Comparison of ENCODE assay signal across 8 cellular contexts in the genomic region with DNA sequence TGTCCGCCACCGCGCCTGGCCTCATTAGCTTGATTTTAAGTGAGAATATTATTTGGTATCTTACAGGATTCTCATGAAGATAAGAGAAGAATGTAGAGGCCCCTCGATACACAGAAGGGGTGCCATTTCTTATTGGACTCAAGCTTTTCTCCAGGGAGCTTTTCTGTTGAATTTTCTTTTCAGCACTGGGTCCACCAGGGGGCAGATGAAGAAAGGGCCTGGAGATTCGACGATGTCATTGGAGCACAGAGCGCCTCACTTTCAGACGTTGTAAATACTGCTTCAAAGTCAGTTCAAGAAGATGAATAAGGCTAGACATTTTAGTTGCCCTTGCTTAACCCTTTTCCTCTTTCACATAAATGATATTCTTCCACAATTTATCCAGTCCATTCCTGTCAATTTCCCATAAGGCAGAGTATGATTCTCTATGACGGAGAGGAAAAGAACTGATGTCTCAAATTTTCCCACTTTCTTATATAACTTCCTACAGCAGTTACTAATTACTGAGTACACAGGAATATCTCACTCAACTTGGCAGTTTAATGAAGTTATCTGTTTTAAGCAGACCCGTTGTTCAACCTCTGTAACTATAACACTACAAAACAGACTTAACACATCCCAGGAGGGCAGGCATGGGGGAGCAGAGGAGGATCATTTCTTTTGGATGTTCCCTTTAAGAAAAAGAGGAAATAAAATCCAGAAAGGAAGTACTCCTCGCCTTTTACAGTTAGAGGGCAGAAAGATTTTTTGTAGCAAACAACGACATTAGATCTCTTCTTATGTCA. TPM values are rescaled to one million over a fixed set of nuclear protein-coding genes. Genes with fewer than 3 reads are reported as not detected.
A peak's percentile ranks its signal among the peaks of the same experiment; 100 is the strongest.
DNase-seq lines count a peak whose midpoint lies in the region; ATAC-seq, FAIRE-seq and TF ChIP-seq lines count a peak whose summit lies in the region.

No MANE protein-coding gene starts in this region.

- peaks cover 0 to 36% (median 26%) of the 10 kb centered on the region in 6 donors for H3K4me1 ChIP-seq in spleen

- H3K36me3 ChIP-seq in brain microvascular endothelial cell (replicated peaks) (no peaks in the 10 kb centered on the region), spleen (no peaks in the 10 kb centered on the region)

- no peak for FAIRE-seq in H54 (lab: Jason Lieb, UNC)

- ATAC-seq in HG02763 (IDR thresholded peaks at IDR 0.05; ENCODE audit: unreplicated experiment): no peak

- peaks cover 0 to 3% (median 0%) of the 10 kb centered on the region in 8 donors for H3K9me3 ChIP-seq in spleen

- DNase-seq in Caki2 (ENCODE audit: low read depth) (peak; percentile 47), H54 (ENCODE audit: insufficient read length, low spot score) (peak; percentile 49), NCI-H2081 (lab: John Stamatoyannopoulos, UW) (peak; percentile 34 to 36), UCSD-AML1 (lab: John Stamatoyannopoulos, UW; ENCODE audit: unreplicated experiment) (peak; percentile 51), brain microvascular endothelial cell (peak; percentile 75), inferior parietal cortex (ENCODE audit: extremely low spot score) (peak; percentile 83), spleen (no peak)

- TF ChIP-seq POLR2A in H54 (IDR thresholded peaks at IDR 0.05; ENCODE audit: low read depth, low read length): no peak
- TF ChIP-seq POLR2A in spleen (IDR thresholded peaks at IDR 0.05): no peak

- in situ Hi-C loops in Caki2 (cut with HindIII; ENCODE audit: low pct_unique_long_range_greater_than_20kb, low sequenced_read_pairs): no loop called here
- in situ Hi-C loops in brain microvascular endothelial cell (cut with HindIII; ENCODE audit: low pct_ligation_motif_present, low sequenced_read_pairs): no loop called here

- no peaks in the 10 kb centered on the region for H3K27me3 ChIP-seq in brain microvascular endothelial cell (replicated peaks)
- H3K27me3 ChIP-seq in spleen (replicated peaks in 1 of 7): no peaks in the 10 kb centered on the region

- H3K27ac ChIP-seq in brain microvascular endothelial cell: peak overlapping the region; percentile 30
- H3K27ac ChIP-seq in spleen: peak overlapping the region in 6 of 8 donors; percentile 36 to 80 (median 71)

- 28 to 34% (median 29%) methylated on average over 12 of the region's 12 CpGs for WGBS in spleen, 5 donors

- H3K4me3 ChIP-seq in brain microvascular endothelial cell (ENCODE audit: low read depth, low read length): no peak overlapping the region
- H3K4me3 ChIP-seq in spleen: peak overlapping the region in 1 of 8 donors; percentile 39

- intact Hi-C loops in spleen (cut with DNase I; ENCODE audit: low total_unique reads): loop anchor here (10.0 kb wide), 2 partner anchors 259 to 349 kb away; no protein-coding TSS in a partner anchor

- TF ChIP-seq CTCF in brain microvascular endothelial cell (IDR thresholded peaks at IDR 0.05; ENCODE audit: low read depth, low read length, missing control alignments): peak; percentile 85
- TF ChIP-seq CTCF in spleen (IDR thresholded peaks at IDR 0.05 in 8 of 11, conservative IDR thresholded peaks at IDR 0.05 in 3 of 11): peak; percentile 42 to 79 (median 70)

RNA-seq across cellular contexts. Expression of a gene that starts 12.0 kb away (rescaled TPM):
- total RNA-seq in Caki2 (2014; rRNA removed; shearing (Covaris generic); ENCODE audit: low replicate concordance): 60.4 and 71.5 TPM in 2 replicates
- total RNA-seq in spleen: 1 to 10 TPM; 3.0 to 8.7 (median 5.0) TPM
- 10 to 100 TPM in 1 of 3 donors, 1 to 10 TPM in 2; 5.7 to 12.9 (median 5.8) TPM for polyA plus RNA-seq in spleen
